In the genomic region with DNA sequence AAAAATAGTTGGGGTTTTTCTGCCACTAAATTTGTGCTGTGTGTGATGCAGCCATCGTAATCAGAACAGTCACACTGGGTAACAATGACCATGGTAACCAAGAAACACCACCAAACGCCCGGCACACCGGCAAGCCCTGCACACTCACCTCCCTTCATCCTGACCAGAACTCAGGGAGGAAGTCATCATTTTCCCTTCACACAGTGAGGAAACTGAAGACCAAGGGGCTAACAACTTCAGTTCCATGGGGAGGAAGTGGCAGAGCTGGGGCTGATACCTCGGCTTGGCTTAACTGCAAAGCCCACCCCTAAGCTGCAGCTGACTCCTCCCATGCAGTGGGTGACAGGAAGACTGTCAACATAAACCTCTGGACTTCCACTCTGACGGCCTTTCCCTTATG, we compare ENCODE assay signal across 12 cellular contexts.
A peak's percentile ranks its signal among the peaks of the same experiment; 100 is the strongest.
DNase-seq lines count a peak whose midpoint lies in the region; ATAC-seq, FAIRE-seq and TF ChIP-seq lines count a peak whose summit lies in the region.
"Had no signal": no experiment of that assay in that cellular context is flagged by ENCODE, and none has a peak within 500 bp of the region (broad histone marks: within the 10 kb centered on the region; RNA-seq: fewer than 3 reads in every experiment).

No MANE protein-coding gene starts in this region.

- H3K36me3 Mint-ChIP-seq in brain: no peaks in the 10 kb centered on the region
- peaks cover 5 to 11% of the 10 kb centered on the region in 2 donors for H3K36me3 Mint-ChIP-seq in stimulated activated naive B cell treated with anti-CD40 and anti-IgM and Interleukin-4, amounts not matched to agents 10 μg/mL and 1 μg/mL and 100 μg/mL, for 72 hours

- H3K9me3 Mint-ChIP-seq in brain: peaks cover 0 to 9% (median 4%) of the 10 kb centered on the region in 5 experiments
- peaks cover 10 to 13% of the 10 kb centered on the region in 2 donors for H3K9me3 Mint-ChIP-seq in stimulated activated naive B cell treated with anti-CD40 and anti-IgM and Interleukin-4, amounts not matched to agents 10 μg/mL and 1 μg/mL and 100 μg/mL, for 72 hours

- no peaks in the 10 kb centered on the region for H3K27me3 Mint-ChIP-seq in brain
- no peaks in the 10 kb centered on the region for H3K27me3 Mint-ChIP-seq in stimulated activated naive B cell treated with anti-CD40 and anti-IgM and Interleukin-4, amounts not matched to agents 10 μg/mL and 1 μg/mL and 100 μg/mL, for 72 hours

- ATAC-seq in GM18909 (IDR thresholded peaks at IDR 0.05; ENCODE audit: poor library complexity, unreplicated experiment) (peak; percentile 51), HG03175 (IDR thresholded peaks at IDR 0.05; ENCODE audit: unreplicated experiment) (peak; percentile 69)
- peak; percentile 37 to 52 for ATAC-seq in stimulated activated naive B cell treated with anti-CD40 and anti-IgM and Interleukin-4, amounts not matched to agents 10 μg/mL and 1 μg/mL and 100 μg/mL, for 72 hours (replicated peaks)

- H3K4me3 Mint-ChIP-seq in brain: no peak overlapping the region
- H3K4me3 Mint-ChIP-seq in stimulated activated naive B cell treated with anti-CD40 and anti-IgM and Interleukin-4, amounts not matched to agents 10 μg/mL and 1 μg/mL and 100 μg/mL, for 72 hours: peak overlapping the region; percentile 46 to 57
- H3K4me3 Mint-ChIP-seq: activated T-helper 1 cell treated with anti-CD3 and anti-CD28 coated beads, Interleukin-12 subunit alpha, Interleukin-12 subunit beta, Interleukin-2, Interleukin-4 antibody, amounts not matched to agents 30 ng/mL and 10 ng/mL and 1 ng/mL, durations not matched to agents 14 hours and 24 hours and 36 hours had no signal

- H3K4me1 Mint-ChIP-seq in brain: peaks cover 23% of the 10 kb centered on the region
- peaks cover 43 to 54% of the 10 kb centered on the region in 2 donors for H3K4me1 Mint-ChIP-seq in stimulated activated naive B cell treated with anti-CD40 and anti-IgM and Interleukin-4, amounts not matched to agents 10 μg/mL and 1 μg/mL and 100 μg/mL, for 72 hours

- DNase-seq in stimulated activated naive B cell treated with anti-CD40 and anti-IgM and Interleukin-4, amounts not matched to agents 10 μg/mL and 1 μg/mL and 100 μg/mL, for 72 hours: no peak
- DNase-seq in NCI-H2227 (lab: John Stamatoyannopoulos, UW; ENCODE audit: unreplicated experiment): no peak
- no peak for DNase-seq in mesenteric fat pad (ENCODE audit: low spot score)
- DNase-seq in D721Med (ENCODE audit: insufficient read length, low spot score): no peak
- DNase-seq: DMS153, NCI-H1436, tibial artery had no signal

- peak overlapping the region in 3 of 5 experiments; percentile 70 to 78 (median 77) for H3K27ac Mint-ChIP-seq in brain
- H3K27ac Mint-ChIP-seq in stimulated activated naive B cell treated with anti-CD40 and anti-IgM and Interleukin-4, amounts not matched to agents 10 μg/mL and 1 μg/mL and 100 μg/mL, for 72 hours: peak overlapping the region; percentile 93
- H3K27ac Mint-ChIP-seq: activated T-helper 1 cell treated with anti-CD3 and anti-CD28 coated beads, Interleukin-12 subunit alpha, Interleukin-12 subunit beta, Interleukin-2, Interleukin-4 antibody, amounts not matched to agents 30 ng/mL and 10 ng/mL and 1 ng/mL, durations not matched to agents 14 hours and 24 hours and 36 hours had no signal

- FAIRE-seq in D721Med (lab: Jason Lieb, UNC): no peak
- FAIRE-seq: keratinocyte had no signal

- no peak for TF ChIP-seq CTCF in brain (conservative IDR thresholded peaks at IDR 0.05)
- TF ChIP-seq CTCF in D721Med (IDR thresholded peaks at IDR 0.05; ENCODE audit: insufficient read depth, missing control alignments): no peak

Comparison
In these comparisons a context has a peak if more than half of its experiments do, and no peak if none do; other contexts are left out.
1. H3K4me3 Mint-ChIP-seq: peak in stimulated activated naive B cell treated with anti-CD40 and anti-IgM and Interleukin-4, amounts not matched to agents 10 μg/mL and 1 μg/mL and 100 μg/mL, for 72 hours (2 of 2); none in brain (0 of 5).
2. Peak in every context shown above with its lines, with median percentiles within 50 percentile points of each other: ATAC-seq.